In the genomic region with DNA sequence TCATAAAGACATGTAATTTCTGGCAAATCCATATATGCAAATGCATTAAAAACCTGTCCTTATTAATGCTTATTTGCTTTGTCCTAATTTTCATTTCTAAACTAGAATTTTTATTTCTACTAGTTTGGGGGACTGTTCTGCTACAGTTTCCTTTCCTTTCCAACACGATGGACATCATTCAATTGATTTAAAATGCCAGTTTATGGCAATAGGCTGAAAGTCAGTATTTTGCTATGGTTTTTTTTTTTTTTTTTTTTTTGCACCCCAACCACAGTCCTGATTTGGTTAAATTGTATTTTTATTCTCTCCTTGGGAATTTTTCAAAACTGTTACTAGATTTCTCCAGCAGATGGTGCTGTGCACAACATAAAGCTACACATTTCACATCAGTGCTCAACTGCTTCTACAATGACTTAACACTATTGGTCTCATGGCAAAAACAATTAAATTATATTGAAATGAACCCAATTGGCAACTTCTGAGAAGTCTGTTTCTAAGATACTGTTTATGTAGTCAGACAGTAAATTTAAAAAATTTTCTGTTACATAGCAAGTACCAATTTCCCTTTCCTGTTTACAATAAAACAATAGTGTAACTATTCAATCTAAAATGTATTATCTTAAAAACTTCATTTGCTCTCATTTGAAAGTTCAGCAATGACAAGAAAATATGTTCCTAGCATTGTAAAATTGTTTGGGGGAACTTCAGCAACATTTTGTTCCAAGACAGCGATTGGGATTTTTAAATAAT, we compare ENCODE assay signal across 8 cellular contexts.
DNase-seq lines count a peak whose midpoint lies in the region; FAIRE-seq and TF ChIP-seq lines count a peak whose summit lies in the region.

No MANE protein-coding gene starts in this region.

- H3K27ac ChIP-seq in brain microvascular endothelial cell, result no peak overlapping the region
- no peak overlapping the region for H3K27ac ChIP-seq in suprapubic skin

- no peaks in the 10 kb centered on the region for H3K9me3 ChIP-seq in suprapubic skin

- peak; percentile 64 for TF ChIP-seq CTCF in D721Med (IDR thresholded peaks at IDR 0.05; ENCODE audit: insufficient read depth, missing control alignments)
- peak; percentile 38 for TF ChIP-seq CTCF in brain microvascular endothelial cell (IDR thresholded peaks at IDR 0.05; ENCODE audit: low read depth, low read length, missing control alignments)
- TF ChIP-seq CTCF in suprapubic skin (IDR thresholded peaks at IDR 0.05), result peak; percentile 36 to 42

- H3K4me3 ChIP-seq in brain microvascular endothelial cell (ENCODE audit: low read depth, low read length) (no peak overlapping the region), suprapubic skin (no peak overlapping the region)

- TF ChIP-seq EP300 in suprapubic skin (IDR thresholded peaks at IDR 0.05), result no peak

- 66% methylated on average over 2 of the region's 2 CpGs for WGBS in suprapubic skin

- TF ChIP-seq POLR2A in H54 (IDR thresholded peaks at IDR 0.05; ENCODE audit: low read depth, low read length), result no peak
- no peak for TF ChIP-seq POLR2A in suprapubic skin (IDR thresholded peaks at IDR 0.05)

- in situ Hi-C loops in brain microvascular endothelial cell (cut with HindIII; ENCODE audit: low pct_ligation_motif_present, low sequenced_read_pairs), result loop anchor here (25.0 kb wide), 1 partner anchor 337 kb away; no protein-coding TSS in a partner anchor

- no peaks in the 10 kb centered on the region for H3K4me1 ChIP-seq in suprapubic skin

- FAIRE-seq in D721Med (lab: Jason Lieb, UNC) (peak; percentile 74), H54 (lab: Jason Lieb, UNC) (peak; percentile 94)

- no peaks in the 10 kb centered on the region for H3K36me3 ChIP-seq in brain microvascular endothelial cell (replicated peaks)
- peaks cover 7% of the 10 kb centered on the region for H3K36me3 ChIP-seq in suprapubic skin

- no peaks in the 10 kb centered on the region for H3K27me3 ChIP-seq in brain microvascular endothelial cell (replicated peaks)
- no peaks in the 10 kb centered on the region for H3K27me3 ChIP-seq in suprapubic skin

- DNase-seq in D721Med (ENCODE audit: insufficient read length, low spot score) (no peak), H54 (ENCODE audit: insufficient read length, low spot score) (peak; percentile 26), NCI-H345 treated with DMSO at 0.1 percent for 48 hours (lab: John Stamatoyannopoulos, UW; ENCODE audit: unreplicated experiment) (peak; percentile 13), brain microvascular endothelial cell (peak; percentile 53), iPS-NIHi7 (ENCODE audit: extremely low spot score) (peak; percentile 41), suprapubic skin (ENCODE audit: low spot score in 2 of 2) (no peak), activated gamma-delta T cell (lab: John Stamatoyannopoulos, UW) (no peak)
- DNase-seq in activated naive CD4-positive, alpha-beta T cell (lab: John Stamatoyannopoulos, UW), result no peak

Comparison
In these comparisons a context has a peak if more than half of its experiments do, and no peak if none do; other contexts are left out.
1. DNase-seq: peak in H54 (single experiment), NCI-H345 treated with DMSO at 0.1 percent for 48 hours (single experiment), brain microvascular endothelial cell (single experiment) and iPS-NIHi7 (single experiment); none in D721Med (single experiment), suprapubic skin (0 of 2), activated gamma-delta T cell (single experiment) and activated naive CD4-positive, alpha-beta T cell (0 of 4).
2. Peak in every context shown above with its lines, with median percentiles within 50 percentile points of each other: CTCF ChIP-seq.